ENCODE assay signal across 22 cellular contexts in the genomic region with DNA sequence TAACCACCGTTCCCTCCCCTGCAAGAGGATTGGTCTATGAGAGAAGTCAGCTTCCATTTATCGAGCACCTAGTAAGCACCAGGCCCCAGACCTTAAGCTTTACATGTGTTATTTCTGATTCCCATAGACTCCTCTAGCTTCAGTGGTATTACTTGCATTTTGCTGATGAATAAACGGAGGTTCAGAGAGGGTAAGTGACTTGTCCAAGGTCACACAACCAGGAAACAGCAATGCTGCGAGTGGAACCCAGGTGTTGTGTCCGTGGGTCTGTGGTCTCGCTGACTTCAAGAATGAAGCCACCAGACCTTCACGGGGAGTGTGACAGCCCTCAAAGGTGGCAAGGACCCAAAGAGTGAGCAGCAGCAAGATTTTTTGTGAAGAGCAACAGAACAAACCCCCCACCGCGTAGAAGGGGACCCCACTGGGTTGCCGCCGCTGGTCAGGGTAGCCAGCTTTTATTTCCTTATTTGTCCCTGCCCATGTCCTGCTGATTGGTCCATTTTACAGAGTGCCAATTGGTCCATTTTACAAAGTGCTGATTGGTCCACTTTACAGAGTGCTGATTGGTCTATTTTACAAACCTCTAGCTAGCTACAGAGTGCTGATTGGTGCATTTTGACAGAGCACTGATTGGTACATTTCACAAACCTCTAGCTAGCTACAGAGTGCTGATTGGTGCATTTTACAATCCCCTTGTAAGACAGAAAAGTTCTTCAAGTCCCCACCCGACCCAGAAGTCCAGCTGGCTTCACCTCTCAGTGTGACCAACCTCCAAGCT. TPM values are rescaled to one million over a fixed set of nuclear protein-coding genes. Genes with fewer than 3 reads are reported as not detected.
"Had no signal": no experiment of that assay in that cellular context is flagged by ENCODE, and none has a peak within 500 bp of the region (broad histone marks: within the 10 kb centered on the region; RNA-seq: fewer than 3 reads in every experiment).

No MANE protein-coding gene starts in this region.

- H3K9me3 ChIP-seq: body of pancreas, lower lobe of right lung, tibial artery had no signal

- H3K4me1 ChIP-seq: lower lobe of right lung, tibial artery had no signal

- H3K27ac Mint-ChIP-seq: activated CD8-positive, alpha-beta memory T cell treated with anti-CD3 and anti-CD28 coated beads, Interleukin-2, amount 10 ng/mL, durations not matched to agents 7 days and 5 days; activated CD8-positive, alpha-beta T cell treated with anti-CD3 and anti-CD28 coated beads for 36 hours; activated naive CD4-positive, alpha-beta T cell treated with anti-CD3 and anti-CD28 coated beads, Interleukin-2, amount 50 U/mL, for 24 hours; progenitor cell of endocrine pancreas; stimulated activated naive CD8-positive, alpha-beta T cell treated with anti-CD3 and anti-CD28 coated beads, Interleukin-15, Interleukin-2, amounts not matched to agents 100 ng/mL and 50 ng/mL, for 24 hours had no signal

- DNase-seq: activated CD4-positive, alpha-beta T cell treated with anti-CD3 and anti-CD28 coated beads for 4 hours; activated CD4-positive, CD25-positive, alpha-beta regulatory T cell; activated CD8-positive, alpha-beta memory T cell treated with anti-CD3 and anti-CD28 coated beads, Interleukin-2, amount 10 ng/mL, durations not matched to agents 7 days and 5 days; activated CD8-positive, alpha-beta T cell treated with anti-CD3 and anti-CD28 coated beads for 36 hours; activated gamma-delta T cell treated with Interleukin-2 at 50 U/mL for 16 hours; activated T-cell treated with anti-CD3 and anti-CD28 coated beads for 4 hours; body of pancreas; dermis blood vessel endothelial cell; effector CD8-positive, alpha-beta T cell; foreskin melanocyte; lower lobe of right lung; naive thymus-derived CD4-positive, alpha-beta T cell; T-helper 9 cell; tibial artery had no signal

- H3K27me3 ChIP-seq: body of pancreas, cardiac muscle cell had no signal

- H3K4me1 Mint-ChIP-seq: activated CD8-positive, alpha-beta memory T cell treated with anti-CD3 and anti-CD28 coated beads, Interleukin-2, amount 10 ng/mL, durations not matched to agents 7 days and 5 days; activated naive CD4-positive, alpha-beta T cell treated with anti-CD3 and anti-CD28 coated beads, Interleukin-2, amount 50 U/mL, for 24 hours; naive thymus-derived CD4-positive, alpha-beta T cell had no signal

- H3K4me3 ChIP-seq: body of pancreas, cardiac muscle cell, lower lobe of right lung, tibial artery had no signal

- H3K9me3 Mint-ChIP-seq: activated CD8-positive, alpha-beta T cell treated with anti-CD3 and anti-CD28 coated beads for 36 hours; activated naive CD4-positive, alpha-beta T cell treated with anti-CD3 and anti-CD28 coated beads, Interleukin-2, amount 50 U/mL, for 24 hours; stimulated activated naive CD8-positive, alpha-beta T cell treated with anti-CD3 and anti-CD28 coated beads, Interleukin-15, Interleukin-2, amounts not matched to agents 100 ng/mL and 50 ng/mL, for 24 hours had no signal

- H3K36me3 Mint-ChIP-seq: activated CD8-positive, alpha-beta memory T cell treated with anti-CD3 and anti-CD28 coated beads, Interleukin-2, amount 10 ng/mL, durations not matched to agents 7 days and 5 days; activated naive CD4-positive, alpha-beta T cell treated with anti-CD3 and anti-CD28 coated beads, Interleukin-2, amount 50 U/mL, for 24 hours; naive thymus-derived CD4-positive, alpha-beta T cell had no signal

- H3K4me3 Mint-ChIP-seq: activated CD8-positive, alpha-beta memory T cell treated with anti-CD3 and anti-CD28 coated beads, Interleukin-2, amount 10 ng/mL, durations not matched to agents 7 days and 5 days; activated CD8-positive, alpha-beta T cell treated with anti-CD3 and anti-CD28 coated beads for 36 hours; activated naive CD4-positive, alpha-beta T cell treated with anti-CD3 and anti-CD28 coated beads, Interleukin-2, amount 50 U/mL, for 24 hours; naive thymus-derived CD4-positive, alpha-beta T cell; stimulated activated naive CD8-positive, alpha-beta T cell treated with anti-CD3 and anti-CD28 coated beads, Interleukin-15, Interleukin-2, amounts not matched to agents 100 ng/mL and 50 ng/mL, for 24 hours had no signal

- ATAC-seq: activated CD8-positive, alpha-beta memory T cell treated with anti-CD3 and anti-CD28 coated beads, Interleukin-2, amount 10 ng/mL, durations not matched to agents 7 days and 5 days; activated CD8-positive, alpha-beta T cell treated with anti-CD3 and anti-CD28 coated beads for 36 hours; body of pancreas; left lobe of liver; lower lobe of right lung; naive thymus-derived CD4-positive, alpha-beta T cell had no signal

- H3K27ac ChIP-seq: body of pancreas, cardiac muscle cell, lower lobe of right lung, tibial artery had no signal

- H3K36me3 ChIP-seq: cardiac muscle cell, lower lobe of right lung, tibial artery had no signal

RNA-seq across cellular contexts. Expression of gene KCNIP1, which starts 29.1 kb away (rescaled TPM):
- total RNA-seq: activated CD8-positive, alpha-beta memory T cell treated with anti-CD3 and anti-CD28 coated beads, Interleukin-2, amount 10 ng/mL, durations not matched to agents 7 days and 5 days; activated CD8-positive, alpha-beta T cell treated with anti-CD3 and anti-CD28 coated beads for 36 hours; left lobe of liver; mesenteric fat pad; naive thymus-derived CD4-positive, alpha-beta T cell; osteoblast; T-helper 1 cell treated with Interleukin-12 subunit alpha and Interleukin-12 subunit beta and Interleukin-4 antibody, amounts not matched to agents 30 ng/mL and 1 ng/mL, for 36 hours had no signal
